8 cellular contexts compared by ENCODE assay signal in the genomic region with DNA sequence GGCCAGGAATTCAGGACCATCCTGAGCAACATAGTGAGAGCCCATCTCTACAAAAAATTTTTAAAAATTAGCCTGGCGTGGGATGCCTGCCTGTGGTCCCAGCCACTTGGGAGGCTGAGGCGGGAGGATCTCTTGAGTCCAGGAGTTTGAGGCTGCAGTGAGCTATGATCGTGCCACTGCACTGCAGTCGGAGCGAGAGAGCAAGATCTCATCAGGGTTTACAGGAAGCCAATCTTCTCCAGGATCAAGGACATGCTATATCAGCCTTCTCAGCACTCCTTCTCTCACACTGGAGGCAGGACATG. TPM values are rescaled to one million over a fixed set of nuclear protein-coding genes. Genes with fewer than 3 reads are reported as not detected.
DNase-seq lines count a peak whose midpoint lies in the region; ATAC-seq and TF ChIP-seq lines count a peak whose summit lies in the region.

No MANE protein-coding gene starts in this region.

- H3K27me3 ChIP-seq in GM06990 (replicated peaks; ENCODE audit: control insufficient read depth, insufficient read depth, low read length) (no peaks in the 10 kb centered on the region), RWPE2 (ENCODE audit: insufficient read depth, poor library complexity, severe bottlenecking) (no peaks in the 10 kb centered on the region), prostate gland (replicated peaks; ENCODE audit: insufficient read depth) (no peaks in the 10 kb centered on the region)

- no peak for DNase-seq in GM06990 (ENCODE audit: extremely low read depth, insufficient read length)
- DNase-seq in RWPE2 (ENCODE audit: low spot score): no peak
- no peak for DNase-seq in epithelial cell of esophagus (ENCODE audit: low read depth)
- DNase-seq in prostate gland (ENCODE audit: low spot score): no peak
- DNase-seq in stimulated activated naive CD4-positive, alpha-beta T cell (lab: John Stamatoyannopoulos, UW): no peak
- DNase-seq in left lobe of liver (ENCODE audit: low spot score): no peak

- no peak for TF ChIP-seq POLR2A in prostate gland (IDR thresholded peaks at IDR 0.05)

- TF ChIP-seq CTCF in GM06990 (IDR thresholded peaks at IDR 0.05; ENCODE audit: insufficient read depth, low read length, poor library complexity, severe bottlenecking) (no peak), RWPE2 (IDR thresholded peaks at IDR 0.05; ENCODE audit: poor library complexity, severe bottlenecking) (peak; percentile 93), epithelial cell of esophagus (IDR thresholded peaks at IDR 0.05; ENCODE audit: insufficient read depth, low read depth, low read length, missing control alignments) (no peak), prostate gland (IDR thresholded peaks at IDR 0.05) (no peak)

- H3K36me3 ChIP-seq in GM06990 (ENCODE audit: control insufficient read depth, insufficient read depth, low read length): no peaks in the 10 kb centered on the region
- H3K36me3 ChIP-seq in RWPE2 (ENCODE audit: low read depth): peaks cover 10% of the 10 kb centered on the region
- H3K36me3 ChIP-seq in prostate gland: no peaks in the 10 kb centered on the region

- H3K4me3 ChIP-seq in GM06990 (replicated peaks; ENCODE audit: low read depth, low read length) (peak overlapping the region; percentile 39; the same call in 1 of the 2 replicates), RWPE2 (ENCODE audit: severe bottlenecking) (no peak overlapping the region), epithelial cell of esophagus (ENCODE audit: low read length) (peak overlapping the region; percentile 35), prostate gland (peak overlapping the region; percentile 68 to 70)

- intact Hi-C loops in prostate gland (cut with DNase I): loop anchor here (10.0 kb wide), 1 partner anchor 622 kb away; the partner anchor contains the start of gene CLK3

- WGBS in prostate gland: 93% methylated on average over 5 of the region's 5 CpGs

- H3K4me1 ChIP-seq in RWPE2 (ENCODE audit: insufficient read depth, poor library complexity, severe bottlenecking) (peaks cover 57% of the 10 kb centered on the region), prostate gland (replicated peaks) (peaks cover 4% of the 10 kb centered on the region)

- ATAC-seq in RWPE2 (ENCODE audit: low read depth) (no peak), GM18861 (IDR thresholded peaks at IDR 0.05; ENCODE audit: unreplicated experiment) (no peak), GM21576 (IDR thresholded peaks at IDR 0.05; ENCODE audit: unreplicated experiment) (no peak), left lobe of liver (no peak)

- H3K9me3 ChIP-seq in RWPE2 (ENCODE audit: severe bottlenecking) (no peaks in the 10 kb centered on the region), prostate gland (no peaks in the 10 kb centered on the region)

- H3K27ac ChIP-seq in RWPE2 (ENCODE audit: poor library complexity, severe bottlenecking) (no peak overlapping the region), prostate gland (peak overlapping the region; percentile 72 to 74)

RNA-seq across cellular contexts. Expression of gene STOML1, which starts 0.5 kb away (rescaled TPM):
- 10 to 100 TPM; 15.6 to 26.8 TPM for total RNA-seq in prostate gland
- 8.1 TPM for total RNA-seq in left lobe of liver

RNA-seq across cellular contexts. Expression of gene PML, which starts 2.0 kb away (rescaled TPM):
- total RNA-seq in prostate gland (100 to 1,000 TPM in 1 of 2 donors, 10 to 100 TPM in 1; 67.5 to 122 TPM), left lobe of liver (15.5 TPM)
